21 cellular contexts compared by ENCODE assay signal in the genomic region with DNA sequence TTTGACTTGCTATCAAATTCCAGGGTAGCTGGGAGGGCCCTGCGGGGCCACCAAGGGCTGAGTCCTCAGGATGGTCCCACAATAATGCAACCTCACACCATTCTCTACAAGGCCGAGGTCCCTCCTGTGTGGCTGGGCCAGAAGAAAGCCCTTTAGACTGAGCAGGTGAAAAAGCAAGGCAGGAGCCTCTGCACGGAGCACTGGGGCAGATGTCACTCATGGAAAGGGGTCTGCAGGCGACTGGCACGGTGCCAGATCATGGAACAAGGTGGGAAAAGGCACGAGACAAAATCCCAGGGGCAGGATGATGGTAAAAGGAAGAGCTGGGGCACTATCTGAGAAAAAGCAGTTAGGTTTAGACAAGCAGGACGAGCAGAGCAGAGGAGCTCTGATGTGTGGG. TPM values are rescaled to one million over a fixed set of nuclear protein-coding genes. Genes with fewer than 3 reads are reported as not detected.
DNase-seq lines count a peak whose midpoint lies in the region; ATAC-seq, FAIRE-seq and TF ChIP-seq lines count a peak whose summit lies in the region.
"Had no signal": no experiment of that assay in that cellular context is flagged by ENCODE, and none has a peak within 500 bp of the region (broad histone marks: within the 10 kb centered on the region; RNA-seq: fewer than 3 reads in every experiment).

No MANE protein-coding gene starts in this region.

- no peak overlapping the region for H4K91ac ChIP-seq in mesenchymal stem cell (ENCODE audit: low read length)

- no peak overlapping the region for H3K9ac ChIP-seq in SU-DHL-6 (ENCODE audit: low read length)
- no peak overlapping the region for H3K9ac ChIP-seq in mesenchymal stem cell (ENCODE audit: low read length)
- H3K9ac ChIP-seq: parathyroid adenoma had no signal

- H4K20me1 ChIP-seq in SU-DHL-6 (ENCODE audit: low read depth, low read length), result no peaks in the 10 kb centered on the region; the same call in 1 of the 2 replicates

- H3K9me2 ChIP-seq in SU-DHL-6 (replicated peaks; ENCODE audit: insufficient read depth, low read length), result no peaks in the 10 kb centered on the region

- no peak overlapping the region for H3K23ac ChIP-seq in mesenchymal stem cell (ENCODE audit: low read length in 2 of 2)

- no peak overlapping the region for H3K4me3 ChIP-seq in A549
- H3K4me3 ChIP-seq in ACC112 (ENCODE audit: low read depth, low read length), result no peak overlapping the region
- no peak overlapping the region for H3K4me3 ChIP-seq in SU-DHL-6 (ENCODE audit: insufficient read depth, low read length, poor library complexity, severe bottlenecking)
- H3K4me3 ChIP-seq in mesenchymal stem cell (ENCODE audit: insufficient read depth in 1 of 2, low read depth in 1 of 2, low read length in 2 of 2), result no peak overlapping the region
- H3K4me3 ChIP-seq: BLaER1 treated with 17β-estradiol and CSF1 and Interleukin-3, amounts not matched to agents 10 nM and 100 nM; lower lobe of right lung; suprapubic skin had no signal

- H3K36me3 ChIP-seq in ACC112 (ENCODE audit: insufficient read depth, low read length), result peaks cover 32% of the 10 kb centered on the region
- H3K36me3 ChIP-seq in SU-DHL-6 (ENCODE audit: low read length), result peaks cover 44% of the 10 kb centered on the region
- peaks cover 15 to 21% of the 10 kb centered on the region in 2 experiments for H3K36me3 ChIP-seq in mesenchymal stem cell (ENCODE audit: control insufficient read depth in 1 of 2, insufficient read depth in 2 of 2, low read depth in 1 of 2, low read length in 2 of 2)
- H3K36me3 ChIP-seq: lower lobe of right lung, suprapubic skin had no signal

- H3K4me1 ChIP-seq in A549 (peaks cover 91% of the 10 kb centered on the region), ACC112 (ENCODE audit: control insufficient read depth, insufficient read depth, low read length, unreplicated experiment) (no peaks in the 10 kb centered on the region), mesenchymal stem cell (ENCODE audit: control insufficient read depth, insufficient read depth, low read depth, low read length) (peaks cover 8% of the 10 kb centered on the region)
- H3K4me1 ChIP-seq: lower lobe of right lung, parathyroid adenoma, suprapubic skin had no signal

- WGBS in A549 (ENCODE audit: missing lambda C conversion rate), result 45% methylated on average over 7 of the region's 7 CpGs
- 93% methylated on average over 7 of the region's 7 CpGs for WGBS in mesenchymal stem cell

- H2BK15ac ChIP-seq in mesenchymal stem cell (ENCODE audit: low read depth, poor library complexity, severe bottlenecking), result no peak overlapping the region

- ATAC-seq in A549, result no peak
- no peak for ATAC-seq in sciatic nerve
- ATAC-seq: lower lobe of right lung had no signal

- TF ChIP-seq EP300 in A549 (IDR thresholded peaks at IDR 0.05), result no peak

- H3K79me1 ChIP-seq in mesenchymal stem cell (replicated peaks; ENCODE audit: low read length, poor library complexity, severe bottlenecking), result peaks cover 20% of the 10 kb centered on the region

- H3K4me2 ChIP-seq in A549 (peak overlapping the region; percentile 34), SU-DHL-6 (ENCODE audit: low read depth, low read length, poor library complexity, severe bottlenecking) (peak overlapping the region; percentile 30), mesenchymal stem cell (ENCODE audit: low read length, poor library complexity, severe bottlenecking) (no peak overlapping the region)

- no peak overlapping the region for H2AK5ac ChIP-seq in mesenchymal stem cell (ENCODE audit: low read length, severe bottlenecking)

- peak overlapping the region; percentile 55 for H4K8ac ChIP-seq in mesenchymal stem cell (ENCODE audit: low read length)

- CTCF ChIA-PET in A549 (lab: Yijun Ruan, JAX), result interaction anchor here (0.6 to 3.0 kb wide), 3 partner anchors 12 to 390 kb away, joined by 3 to 20 read pairs (median 4); no protein-coding TSS in a partner anchor

- intact Hi-C loops in sciatic nerve (cut with DNase I), result no loop called here

- H3K27ac ChIP-seq in A549 (peak overlapping the region; percentile 58 to 91), ACC112 (ENCODE audit: low read depth, low read length) (no peak overlapping the region), SU-DHL-6 (ENCODE audit: low read depth, low read length) (peak overlapping the region; percentile 32), mesenchymal stem cell (ENCODE audit: low read length, poor library complexity, severe bottlenecking) (no peak overlapping the region)
- H3K27ac ChIP-seq: BLaER1 treated with 17β-estradiol and CSF1 and Interleukin-3, amounts not matched to agents 10 nM and 100 nM; lower lobe of right lung; parathyroid adenoma; suprapubic skin had no signal

- DNase-seq in A549 (ENCODE audit: low read depth in 1 of 2, low spot score in 1 of 2) (no peak), mesenchymal stem cell (no peak), NCI-H2196 treated with DMSO at 0.1 percent for 48 hours (lab: John Stamatoyannopoulos, UW; ENCODE audit: unreplicated experiment) (no peak), medulla oblongata (ENCODE audit: extremely low spot score) (no peak), sciatic nerve (ENCODE audit: low spot score) (no peak)
- DNase-seq: central memory CD4-positive, alpha-beta T cell; DMS 273 treated with DMSO at 0.1 percent for 48 hours; effector CD4-positive, alpha-beta T cell; GF-D8; lower lobe of right lung; naive B cell; NCI-H1092; NCI-H2107; NCI-H526 treated with DMSO at 0.1 percent for 48 hours; OCI-M1; stimulated activated CD4-positive, alpha-beta T cell treated with anti-CD3 and anti-CD28 coated beads, Interleukin-4, amount 100 ng/mL, for 1 hour had no signal

- no peak overlapping the region for H3K18ac ChIP-seq in mesenchymal stem cell (ENCODE audit: low read depth in 1 of 2, low read length in 2 of 2)

- TF ChIP-seq CTCF in A549 (IDR thresholded peaks at IDR 0.05), result no peak
- no peak for TF ChIP-seq CTCF in SU-DHL-6 (IDR thresholded peaks at IDR 0.05; ENCODE audit: insufficient read depth, low read length, poor library complexity, severe bottlenecking)

- peaks cover 72% of the 10 kb centered on the region for H3K79me2 ChIP-seq in ACC112 (ENCODE audit: control insufficient read depth, insufficient read depth, low read length, unreplicated experiment)
- peaks cover 70% of the 10 kb centered on the region for H3K79me2 ChIP-seq in SU-DHL-6 (ENCODE audit: insufficient read depth, low read length)
- H3K79me2 ChIP-seq: parathyroid adenoma had no signal

- FAIRE-seq in A549 (lab: Jason Lieb, UNC), result no peak

- TF ChIP-seq POLR2A in A549 (IDR thresholded peaks at IDR 0.05; ENCODE audit: low read length), result no peak

- no peaks in the 10 kb centered on the region for H3K27me3 ChIP-seq in ACC112 (ENCODE audit: insufficient read depth, low read length)
- no peaks in the 10 kb centered on the region for H3K27me3 ChIP-seq in SU-DHL-6 (ENCODE audit: low read length)
- H3K27me3 ChIP-seq in mesenchymal stem cell (ENCODE audit: control insufficient read depth in 1 of 2, insufficient read depth in 1 of 2, low read length in 2 of 2), result no peaks in the 10 kb centered on the region
- H3K27me3 ChIP-seq: BLaER1 treated with 17β-estradiol and CSF1 and Interleukin-3, amounts not matched to agents 10 nM and 100 nM; suprapubic skin had no signal

- no peak overlapping the region for H2BK12ac ChIP-seq in mesenchymal stem cell (ENCODE audit: low read length in 2 of 2)

- H3K9me3 ChIP-seq in A549 (no peaks in the 10 kb centered on the region), SU-DHL-6 (ENCODE audit: insufficient read depth, low read length) (no peaks in the 10 kb centered on the region), mesenchymal stem cell (ENCODE audit: control insufficient read depth, low read length) (no peaks in the 10 kb centered on the region)
- H3K9me3 ChIP-seq: BLaER1 treated with 17β-estradiol and CSF1 and Interleukin-3, amounts not matched to agents 10 nM and 100 nM; lower lobe of right lung; suprapubic skin had no signal

- no peak overlapping the region for H2BK5ac ChIP-seq in mesenchymal stem cell (ENCODE audit: low read depth, low read length, poor library complexity, severe bottlenecking)

- no peak overlapping the region for H3K14ac ChIP-seq in mesenchymal stem cell (ENCODE audit: low read length in 2 of 2)

- no peak for TF ChIP-seq RAD21 in A549 (conservative IDR thresholded peaks at IDR 0.05 in 1 of 2, IDR thresholded peaks at IDR 0.05 in 1 of 2)

- POLR2A ChIA-PET in A549 (lab: Yijun Ruan, JAX), result no interaction called here

- H3F3A ChIP-seq in SU-DHL-6 (ENCODE audit: insufficient read depth), result peaks cover 38% of the 10 kb centered on the region

- H3K4ac ChIP-seq in mesenchymal stem cell (ENCODE audit: low read depth in 1 of 2, low read length in 2 of 2), result no peak overlapping the region

- H2BK120ac ChIP-seq in mesenchymal stem cell (ENCODE audit: low read depth, low read length), result no peak overlapping the region

- peak overlapping the region; percentile 51 for H2AFZ ChIP-seq in ACC112 (ENCODE audit: low read length, unreplicated experiment)
- no peak overlapping the region for H2AFZ ChIP-seq in SU-DHL-6 (ENCODE audit: low read depth, low read length, severe bottlenecking)
- H2AFZ ChIP-seq in mesenchymal stem cell (ENCODE audit: low read depth, low read length), result no peak overlapping the region
- H2AFZ ChIP-seq: parathyroid adenoma had no signal

TF ChIP-seq in A549, 52 proteins besides CTCF, POLR2A, EP300 and RAD21:
- TF ChIP-seq HDAC2 (IDR thresholded peaks at IDR 0.05) (no peak), KDM5A (IDR thresholded peaks at IDR 0.05) (no peak), ZC3H11A (IDR thresholded peaks at IDR 0.05) (no peak), FOSB (CRISPR knock-in tag; IDR thresholded peaks at IDR 0.05) (no peak), ZNF302 (CRISPR knock-in tag; IDR thresholded peaks at IDR 0.05) (no peak), ESRRA (IDR thresholded peaks at IDR 0.05; ENCODE audit: borderline replicate concordance, low read length) (no peak)

RNA-seq across cellular contexts. Expression of a gene that starts 16.1 kb away (rescaled TPM):
- polyA plus RNA-seq in A549 (2011; rRNA removed), result 111 and 119 TPM in 2 replicates
- 118 and 128 TPM in 2 replicates for polyA plus RNA-seq in A549 (2012; cell fraction: cytosol; rRNA removed)
- 310 and 320 TPM in 2 replicates for polyA plus RNA-seq in A549 (2012; cell fraction: nucleus; rRNA removed)
- polyA plus RNA-seq in A549 (2017; fragmentation: RNase III; extraction: RNeasy Plus Mini Kit Qiagen cat#74134 plus additional on column Dnase treatment), result 102 to 109 TPM (median 103 TPM) in 3 replicates
- polyA minus RNA-seq in A549 (2011; rRNA and poly(A)+ RNA removed), result 230 and 268 TPM in 2 replicates
- polyA plus RNA-seq in mesenchymal stem cell (2013, experiment 1 of 2), result 3.1 TPM
- 2.9 TPM for polyA plus RNA-seq in mesenchymal stem cell (2013, experiment 2 of 2)
- 0.71 TPM for total RNA-seq in sciatic nerve

Comparison
In these comparisons a context has a peak if more than half of its experiments do, and no peak if none do; other contexts are left out.
1. H3K27ac ChIP-seq: peak in A549 (2 of 2) and SU-DHL-6 (single experiment); none in ACC112 (single experiment) and mesenchymal stem cell (single experiment).